In the genomic region with DNA sequence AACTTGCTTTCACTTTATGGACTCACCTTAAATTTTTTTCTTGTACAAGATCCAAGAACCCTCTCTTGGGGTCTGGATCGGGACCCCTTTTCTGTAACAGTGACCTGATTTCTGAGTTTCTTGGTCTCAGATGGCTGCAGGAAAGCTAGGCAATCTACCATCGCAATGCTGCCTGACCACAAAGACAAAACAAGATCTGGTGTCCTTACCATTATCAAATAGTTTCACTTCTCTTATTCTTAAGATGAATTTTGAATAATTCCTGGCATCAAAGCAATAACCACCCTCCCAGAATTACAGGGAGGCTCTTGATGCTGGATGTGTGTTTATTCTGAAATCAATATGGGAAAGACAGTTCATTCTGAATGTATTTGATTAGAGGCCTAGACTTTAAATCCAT, we compare ENCODE assay signal across 1 cellular context.
TF ChIP-seq lines count a peak whose summit lies in the region.

No MANE protein-coding gene starts in this region.

TF ChIP-seq in IMR-90, 13 proteins besides CTCF, POLR2A, EP300 and RAD21 (continued from another document):
- TF ChIP-seq, protein P1, sequence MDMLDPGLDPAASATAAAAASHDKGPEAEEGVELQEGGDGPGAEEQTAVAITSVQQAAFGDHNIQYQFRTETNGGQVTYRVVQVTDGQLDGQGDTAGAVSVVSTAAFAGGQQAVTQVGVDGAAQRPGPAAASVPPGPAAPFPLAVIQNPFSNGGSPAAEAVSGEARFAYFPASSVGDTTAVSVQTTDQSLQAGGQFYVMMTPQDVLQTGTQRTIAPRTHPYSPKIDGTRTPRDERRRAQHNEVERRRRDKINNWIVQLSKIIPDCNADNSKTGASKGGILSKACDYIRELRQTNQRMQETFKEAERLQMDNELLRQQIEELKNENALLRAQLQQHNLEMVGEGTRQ (IDR thresholded peaks at IDR 0.05; ENCODE audit: low read depth, low read length): no peak
- TF ChIP-seq FOS (IDR thresholded peaks at IDR 0.05; ENCODE audit: low read depth, low read length): no peak
- no peak for TF ChIP-seq RFX5 (IDR thresholded peaks at IDR 0.05; ENCODE audit: low read depth, low read length)
- TF ChIP-seq MAFK (IDR thresholded peaks at IDR 0.05; ENCODE audit: low read depth, low read length): no peak
- no peak for TF ChIP-seq MXI1 (IDR thresholded peaks at IDR 0.05; ENCODE audit: borderline replicate concordance, low read depth, low read length)
- TF ChIP-seq CHD1 (IDR thresholded peaks at IDR 0.05; ENCODE audit: low read depth, low read length): no peak
- no peak for TF ChIP-seq RCOR1 (IDR thresholded peaks at IDR 0.05; ENCODE audit: insufficient replicate concordance, low read length)
TF ChIP-seq in IMR-90: peak in this region for 0.
